8 cellular contexts compared by ENCODE assay signal in genomic region chr3:13879946-13880810, GRCh38. TPM values are rescaled to one million over a fixed set of nuclear protein-coding genes. Genes with fewer than 3 reads are reported as not detected.
A peak's percentile ranks its signal among the peaks of the same experiment; 100 is the strongest.
DNase-seq lines count a peak whose midpoint lies in the region; ATAC-seq, FAIRE-seq and TF ChIP-seq lines count a peak whose summit lies in the region.

Gene WNT7A, minus strand, starts transcription at chr3:13880071. Its CDS starts 255 bp downstream, at chr3:13879816.

- ATAC-seq in HG03280 (IDR thresholded peaks at IDR 0.05; ENCODE audit: unreplicated experiment) (peak; percentile 51), pancreas (peak; percentile 64 to 76 (median 70)), GM18505 (IDR thresholded peaks at IDR 0.05; ENCODE audit: unreplicated experiment) (no peak), GM19324 (IDR thresholded peaks at IDR 0.05; ENCODE audit: low FRiP score, unreplicated experiment) (no peak)

- H3K27me3 ChIP-seq in pancreas: peaks cover 0 to 5% (median 0%) of the 10 kb centered on the region in 4 donors

- no peak for FAIRE-seq in pancreas (lab: Jason Lieb, UNC)

- no peaks in the 10 kb centered on the region for H3K36me3 Mint-ChIP-seq in activated T-cell treated with anti-CD3 and anti-CD28 coated beads, Interleukin-2, amount 50 U/mL, for 24 hours (ENCODE audit: low read depth)

- DNase-seq in AG09319 (ENCODE audit: extremely low read depth, low read depth) (no peak), fibroblast of the aortic adventitia (ENCODE audit: low read depth) (no peak), pancreas (peak in 3 of 6 donors; percentile 29 to 78 (median 76)), OCI-M2 (lab: John Stamatoyannopoulos, UW; ENCODE audit: unreplicated experiment) (no peak)
- peak; percentile 79 for DNase-seq in activated T-cell treated with anti-CD3 and anti-CD28 coated beads, Interleukin-2, amount 50 U/mL, for 24 hours

- no peaks in the 10 kb centered on the region for H3K36me3 ChIP-seq in pancreas

- H3K9me3 ChIP-seq in pancreas: no peaks in the 10 kb centered on the region

- H3K27me3 Mint-ChIP-seq in activated T-cell treated with anti-CD3 and anti-CD28 coated beads, Interleukin-2, amount 50 U/mL, for 24 hours: peaks cover 57% of the 10 kb centered on the region

- H3K4me1 Mint-ChIP-seq in activated T-cell treated with anti-CD3 and anti-CD28 coated beads, Interleukin-2, amount 50 U/mL, for 24 hours (ENCODE audit: low read depth): peaks cover 12% of the 10 kb centered on the region

- 0 to 2% methylated on average over 36 to 83 of the region's 90 CpGs for WGBS in pancreas, 2 donors

- TF ChIP-seq CTCF in AG09319 (IDR thresholded peaks at IDR 0.05; ENCODE audit: low read depth, low read length): peak; percentile 23
- peak; percentile 24 for TF ChIP-seq CTCF in fibroblast of the aortic adventitia (IDR thresholded peaks at IDR 0.05; ENCODE audit: insufficient read depth, low read length)
- peak; percentile 22 to 59 (median 44) for TF ChIP-seq CTCF in pancreas (IDR thresholded peaks at IDR 0.05)

- H3K27ac Mint-ChIP-seq in activated T-cell treated with anti-CD3 and anti-CD28 coated beads, Interleukin-2, amount 50 U/mL, for 24 hours: no peak within 1 kb of the TSS

- intact Hi-C loops in pancreas (cut with DNase I): loop anchor here in 2 of 3 donors (5.0 to 10.0 kb wide), 3 partner anchors 215 to 385 kb away; no protein-coding TSS in a partner anchor

- no peak within 1 kb of the TSS for H3K27ac ChIP-seq in pancreas

- peak within 1 kb of the TSS; percentile 69 for H3K4me3 Mint-ChIP-seq in activated T-cell treated with anti-CD3 and anti-CD28 coated beads, Interleukin-2, amount 50 U/mL, for 24 hours

- TF ChIP-seq POLR2A in GM18505 (IDR thresholded peaks at IDR 0.05; ENCODE audit: borderline replicate concordance, extremely low read depth, insufficient read depth, insufficient read length): no peak

- H3K4me3 ChIP-seq in fibroblast of the aortic adventitia (ENCODE audit: low read depth, low read length) (no peak within 1 kb of the TSS), pancreas (peak within 1 kb of the TSS in 3 of 4 donors; percentile 10 to 43 (median 20))

- H3K4me1 ChIP-seq in pancreas: peaks cover 0 to 3% (median 0%) of the 10 kb centered on the region in 3 donors

- H3K9me3 Mint-ChIP-seq in activated T-cell treated with anti-CD3 and anti-CD28 coated beads, Interleukin-2, amount 50 U/mL, for 24 hours: no peaks in the 10 kb centered on the region

RNA-seq across cellular contexts. Expression of gene WNT7A, which starts in this region (rescaled TPM):
- total RNA-seq in fibroblast of the aortic adventitia (ENCODE audit: low replicate concordance): not detected in 2 replicates
- under 1 TPM in 5 of 6 donors, not detected in 1; 0.09 to 0.31 (median 0.09) TPM for total RNA-seq in pancreas
- polyA plus RNA-seq in pancreas: under 1 TPM; 0.04 to 0.12 TPM

Comparison
In these comparisons a context has a peak if more than half of its experiments do, and no peak if none do; other contexts are left out.
1. Peak in ATAC-seq and H3K4me3 ChIP-seq in pancreas; RNA of the gene not detected or under 1 TPM.